8 cellular contexts compared by ENCODE assay signal in the genomic region with DNA sequence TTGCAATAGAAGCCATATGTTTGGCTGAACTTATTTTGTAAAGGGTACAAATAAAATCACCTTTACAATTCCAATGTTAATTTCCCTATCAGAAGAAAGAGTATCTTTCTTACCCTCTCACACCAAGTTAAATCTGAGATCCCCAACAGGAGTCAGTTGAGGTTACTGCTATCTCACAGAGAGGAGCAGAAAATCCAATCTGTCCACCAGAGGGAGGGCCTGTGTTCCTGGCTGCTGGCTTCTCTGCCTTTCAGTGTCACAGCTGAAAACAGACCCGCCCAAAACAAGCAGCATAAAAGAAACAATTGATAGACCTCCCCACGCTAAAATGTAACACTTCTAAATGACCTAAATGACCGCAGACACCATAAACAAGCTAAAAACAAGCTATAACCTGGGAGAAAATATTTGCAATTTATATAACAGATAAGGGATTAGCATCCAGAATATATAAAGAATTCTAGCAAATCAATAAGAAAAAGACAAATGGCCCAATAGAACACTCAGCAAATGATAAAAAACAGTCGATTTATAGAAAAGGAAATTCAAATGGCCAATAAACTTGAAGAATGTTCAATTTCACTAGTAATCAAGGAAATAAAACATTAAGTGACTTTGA. TPM values are rescaled to one million over a fixed set of nuclear protein-coding genes. Genes with fewer than 3 reads are reported as not detected.
A peak's percentile ranks its signal among the peaks of the same experiment; 100 is the strongest.
DNase-seq lines count a peak whose midpoint lies in the region; ATAC-seq and TF ChIP-seq lines count a peak whose summit lies in the region.

No MANE protein-coding gene starts in this region.

- no peak overlapping the region for H3K4me3 ChIP-seq in RWPE2 (ENCODE audit: severe bottlenecking)
- no peak overlapping the region for H3K4me3 ChIP-seq in left ventricle myocardium inferior

- peak; percentile 85 for TF ChIP-seq CTCF in RWPE2 (IDR thresholded peaks at IDR 0.05; ENCODE audit: poor library complexity, severe bottlenecking)
- TF ChIP-seq CTCF in left ventricle myocardium inferior (IDR thresholded peaks at IDR 0.05; ENCODE audit: borderline replicate concordance) = peak; percentile 83

- intact Hi-C loops in left ventricle myocardium inferior (cut with micrococcal nuclease) = loop anchor here (5.0 to 10.0 kb wide), 2 partner anchors 95 to 193 kb away; no protein-coding TSS in a partner anchor

- H3K4me1 ChIP-seq in RWPE2 (ENCODE audit: insufficient read depth, poor library complexity, severe bottlenecking) (no peaks in the 10 kb centered on the region), left ventricle myocardium inferior (no peaks in the 10 kb centered on the region)

- DNase-seq in DMS53 treated with DMSO at 0.1 percent for 48 hours (lab: John Stamatoyannopoulos, UW; ENCODE audit: unreplicated experiment) = peak; percentile 67
- peak; percentile 52 for DNase-seq in LHCN-M2 (ENCODE audit: low read depth)
- no peak for DNase-seq in RWPE2 (ENCODE audit: low spot score)
- peak; percentile 51 for DNase-seq in amniotic epithelial cell (ENCODE audit: low read depth)
- DNase-seq in left ventricle myocardium inferior = peak; percentile 48
- peak; percentile 37 for DNase-seq in renal cortical epithelial cell (ENCODE audit: low read depth)

- ATAC-seq in RWPE2 (ENCODE audit: low read depth) (peak; percentile 91), HG02938 (IDR thresholded peaks at IDR 0.05; ENCODE audit: unreplicated experiment) (no peak), HG03159 (IDR thresholded peaks at IDR 0.05; ENCODE audit: unreplicated experiment) (no peak)

- H3K36me3 ChIP-seq in RWPE2 (ENCODE audit: low read depth) = no peaks in the 10 kb centered on the region
- no peaks in the 10 kb centered on the region for H3K36me3 ChIP-seq in left ventricle myocardium inferior

- H3K27me3 ChIP-seq in RWPE2 (ENCODE audit: insufficient read depth, poor library complexity, severe bottlenecking) (no peaks in the 10 kb centered on the region), left ventricle myocardium inferior (ENCODE audit: low read depth) (no peaks in the 10 kb centered on the region)

- H3K9me3 ChIP-seq in RWPE2 (ENCODE audit: severe bottlenecking) = no peaks in the 10 kb centered on the region
- no peaks in the 10 kb centered on the region for H3K9me3 ChIP-seq in left ventricle myocardium inferior (replicated peaks)

- no peak overlapping the region for H3K27ac ChIP-seq in RWPE2 (ENCODE audit: poor library complexity, severe bottlenecking)
- no peak overlapping the region for H3K27ac ChIP-seq in left ventricle myocardium inferior (replicated peaks)

RNA-seq across cellular contexts. Expression of gene MVB12B, which starts 24.5 kb away (rescaled TPM):
- total RNA-seq in LHCN-M2 (2014; rRNA removed) (3.7 and 4.8 TPM in 2 replicates), left ventricle myocardium inferior (11.2 TPM), renal cortical epithelial cell (1.0 and 5.3 TPM in 2 replicates)
- 3.0 TPM for polyA plus RNA-seq in LHCN-M2 (2012)
